In the genomic region with DNA sequence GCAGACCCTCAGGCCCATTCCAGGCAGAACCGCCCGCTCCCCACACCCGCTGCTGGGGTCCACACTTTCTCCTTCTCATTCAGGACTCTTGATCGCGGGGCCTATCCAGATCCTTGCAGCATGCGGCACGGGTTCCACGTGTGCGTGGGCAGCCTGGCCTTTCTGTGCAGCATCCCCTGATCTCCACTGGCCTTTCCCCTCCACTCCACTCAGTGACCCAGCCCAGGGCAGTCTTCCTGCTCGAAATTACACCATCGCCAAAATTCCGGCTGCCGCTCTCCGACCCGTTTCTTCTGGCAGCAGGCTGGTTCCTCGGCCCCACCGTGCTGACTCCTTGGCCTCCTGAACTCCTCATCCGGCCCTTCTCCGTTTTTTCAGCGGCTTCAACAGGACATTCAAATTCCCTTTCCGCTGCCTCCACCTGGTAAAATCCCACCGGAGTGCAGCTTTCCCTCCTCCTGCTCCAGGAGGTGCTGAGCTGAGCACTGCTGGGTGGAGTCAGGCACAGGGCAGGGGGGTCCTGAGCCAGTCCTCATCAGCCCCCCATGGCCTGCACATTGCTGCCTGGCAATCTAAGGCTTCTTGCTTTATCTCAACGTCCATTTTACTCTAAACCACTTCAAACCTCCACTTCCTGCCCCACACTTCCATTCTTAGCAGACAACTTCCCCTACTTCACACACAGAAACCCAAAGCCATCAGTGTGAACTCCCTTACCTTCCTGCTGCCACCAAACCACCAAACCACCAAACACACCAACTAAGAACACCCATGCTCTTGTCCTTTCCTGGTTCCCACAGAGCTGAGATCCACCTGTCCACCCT, we compare ENCODE assay signal across 9 cellular contexts. TPM values are rescaled to one million over a fixed set of nuclear protein-coding genes. Genes with fewer than 3 reads are reported as not detected.
DNase-seq lines count a peak whose midpoint lies in the region; ATAC-seq and TF ChIP-seq lines count a peak whose summit lies in the region.
"Had no signal": no experiment of that assay in that cellular context is flagged by ENCODE, and none has a peak within 500 bp of the region (broad histone marks: within the 10 kb centered on the region; RNA-seq: fewer than 3 reads in every experiment).

No MANE protein-coding gene starts in this region.

- H3K4me3 ChIP-seq in Jurkat, Clone E6-1 (ENCODE audit: low read length), result peak overlapping the region; percentile 20
- no peak overlapping the region for H3K4me3 ChIP-seq in dorsolateral prefrontal cortex

- H3K27ac ChIP-seq in dorsolateral prefrontal cortex, result peak overlapping the region in 35 of 59 donors; percentile 20 to 93 (median 82)

- intact Hi-C loops in dorsolateral prefrontal cortex (cut with DNase I), result loop anchor here in 1 of 2 donors (5.0 kb wide), 1 partner anchor 64 kb away; no protein-coding TSS in a partner anchor
- intact Hi-C loops in Right ventricle myocardium superior (cut with DNase I), result no loop called here

- ATAC-seq in GM18498 (IDR thresholded peaks at IDR 0.05; ENCODE audit: unreplicated experiment), result peak; percentile 75
- peak; percentile 66 for ATAC-seq in GM21576 (IDR thresholded peaks at IDR 0.05; ENCODE audit: unreplicated experiment)
- ATAC-seq in Right ventricle myocardium superior (ENCODE audit: poor library complexity), result no peak

- TF ChIP-seq CTCF in dorsolateral prefrontal cortex (IDR thresholded peaks at IDR 0.05 in 54 of 56, conservative IDR thresholded peaks at IDR 0.05 in 2 of 56; ENCODE audit: low read depth in 1 of 56, partially characterized antibody in 56 of 56), result no peak

- H3K27me3 ChIP-seq in dorsolateral prefrontal cortex, result no peaks in the 10 kb centered on the region

- peak; percentile 91 for DNase-seq in Jurkat, Clone E6-1 (ENCODE audit: low read depth, low spot score)
- DNase-seq in dorsolateral prefrontal cortex, result no peak
- no peak for DNase-seq in Right ventricle myocardium superior
- DNase-seq in NCI-H2196 treated with DMSO at 0.1 percent for 48 hours (lab: John Stamatoyannopoulos, UW; ENCODE audit: unreplicated experiment), result no peak
- DNase-seq in DMS114 treated with DMSO at 0.1 percent for 48 hours (lab: John Stamatoyannopoulos, UW; ENCODE audit: unreplicated experiment), result no peak
- DNase-seq in activated CD4-positive, alpha-beta T cell treated with anti-CD3 and anti-CD28 coated beads for 48 hours, result no peak
- DNase-seq: right cardiac atrium had no signal

RNA-seq across cellular contexts. Expression of a gene that starts 9.0 kb away (rescaled TPM):
- 87.3 TPM for polyA plus RNA-seq in Jurkat, Clone E6-1 (2012; ENCODE audit: insufficient read depth, insufficient read length)
- total RNA-seq in dorsolateral prefrontal cortex, result 10 to 100 TPM; 32.7 to 79.7 (median 45.4) TPM
- 20.5 TPM for total RNA-seq in Right ventricle myocardium superior

RNA-seq across cellular contexts. Expression of a gene that starts 25.2 kb away (rescaled TPM):
- polyA plus RNA-seq in Jurkat, Clone E6-1 (2012; ENCODE audit: insufficient read depth, insufficient read length), result not detected
- total RNA-seq in dorsolateral prefrontal cortex (100 to 1,000 TPM in 13 of 120 experiments, 10 to 100 TPM in 105, 1 to 10 TPM in 2; 7.1 to 260 (median 51.2) TPM), Right ventricle myocardium superior (not detected)
- total RNA-seq: right cardiac atrium had no signal

RNA-seq across cellular contexts. Expression of a gene that starts 49.4 kb away (rescaled TPM):
- 81.4 TPM for polyA plus RNA-seq in Jurkat, Clone E6-1 (2012; ENCODE audit: insufficient read depth, insufficient read length)
- total RNA-seq in dorsolateral prefrontal cortex, result 100 to 1,000 TPM in 23 of 120 experiments, 10 to 100 TPM in 97; 59.1 to 146 (median 85.0) TPM
- total RNA-seq in Right ventricle myocardium superior, result 393 TPM
